Comparison of ENCODE assay signal across 15 cellular contexts in the genomic region with DNA sequence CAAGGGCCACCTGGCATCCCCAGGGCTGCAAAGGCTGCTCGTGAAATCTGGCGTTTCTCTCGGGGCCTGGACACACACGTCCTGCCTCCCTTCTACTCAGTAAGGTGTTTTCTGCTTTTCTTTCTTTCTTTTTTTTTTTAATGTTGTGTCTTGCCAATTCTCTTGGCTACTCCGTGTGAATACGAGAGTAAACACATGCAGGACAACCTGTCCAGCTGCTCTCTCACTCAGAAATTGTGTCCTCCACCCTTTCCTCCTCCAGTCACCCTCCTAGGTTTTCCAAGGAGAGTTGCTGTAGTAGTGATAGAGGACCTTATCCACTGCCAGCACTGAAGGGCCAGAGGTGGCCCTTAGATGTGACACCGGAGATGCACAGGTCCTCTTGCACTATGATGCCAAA.
DNase-seq lines count a peak whose midpoint lies in the region; ATAC-seq and TF ChIP-seq lines count a peak whose summit lies in the region.
"Had no signal": no experiment of that assay in that cellular context is flagged by ENCODE, and none has a peak within 500 bp of the region (broad histone marks: within the 10 kb centered on the region; RNA-seq: fewer than 3 reads in every experiment).

No MANE protein-coding gene starts in this region.

- no peak overlapping the region for H3K9ac ChIP-seq in BLaER1

- H3K27me3 ChIP-seq in BLaER1, result no peaks in the 10 kb centered on the region
- H3K27me3 ChIP-seq: BE2C had no signal

- TF ChIP-seq CTCF in C4-2B (conservative IDR thresholded peaks at IDR 0.05), result no peak
- TF ChIP-seq CTCF in VCaP (conservative IDR thresholded peaks at IDR 0.05), result no peak
- no peak for TF ChIP-seq CTCF in GM10266 (IDR thresholded peaks at IDR 0.05; ENCODE audit: control insufficient read depth, insufficient read depth, low read depth, missing control alignments)

- H4K20me1 ChIP-seq in BLaER1, result no peaks in the 10 kb centered on the region

- H3K4me1 ChIP-seq in BLaER1, result peaks cover 21% of the 10 kb centered on the region
- H3K4me1 ChIP-seq: BE2C, Caco-2 had no signal

- ATAC-seq in GM21786 (IDR thresholded peaks at IDR 0.05; ENCODE audit: unreplicated experiment), result no peak
- ATAC-seq: CD8-positive, alpha-beta T cell had no signal

- no peak for DNase-seq in 8988T
- no peak for DNase-seq in GM10266 (ENCODE audit: extremely low spot score)
- DNase-seq: ACHN; BE2C; C1 segment of cervical spinal cord; Caco-2; Calu3; CD4-positive, alpha-beta T cell; CD8-positive, alpha-beta T cell; DMS79 treated with DMSO at 0.1 percent for 48 hours had no signal

- H3K4me2 ChIP-seq in BLaER1, result peak overlapping the region; percentile 52; the same call in 1 of the 2 replicates

- peaks cover 3% of the 10 kb centered on the region for H3K9me3 ChIP-seq in BLaER1
- H3K9me3 ChIP-seq: BE2C, Caco-2 had no signal

- H3K4me3 ChIP-seq in BLaER1, result no peak overlapping the region

- H3K36me3 ChIP-seq in BLaER1, result no peaks in the 10 kb centered on the region
- H3K36me3 ChIP-seq: BE2C had no signal

- 0 out of 2 replicates have a peak overlapping the region, but pooled peaks have one; percentile 3 for H3K27ac ChIP-seq in BLaER1
- H3K27ac ChIP-seq in C4-2B, result peak overlapping the region; percentile 79
- H3K27ac ChIP-seq in VCaP, result peak overlapping the region; percentile 66
- H3K27ac ChIP-seq: 22Rv1 had no signal

Comparison
In these comparisons a context has a peak if more than half of its experiments do, and no peak if none do; other contexts are left out.
1. H3K27ac ChIP-seq: peak in every context shown above with its lines; median percentile 79 in C4-2B; 66 in VCaP; 3 in BLaER1.